21 cellular contexts compared by ENCODE assay signal in genomic region chr2:143736904-143737303, GRCh38.
"Had no signal": no experiment of that assay in that cellular context is flagged by ENCODE, and none has a peak within 500 bp of the region (broad histone marks: within the 10 kb centered on the region; RNA-seq: fewer than 3 reads in every experiment).

No MANE protein-coding gene starts in this region.

- H3K36me3 ChIP-seq: adrenal gland had no signal

- H3K9me3 ChIP-seq: adrenal gland had no signal

- DNase-seq: activated CD4-positive, alpha-beta T cell treated with anti-CD3 and anti-CD28 coated beads for 4 hours; activated CD8-positive, alpha-beta memory T cell treated with anti-CD3 and anti-CD28 coated beads, Interleukin-2, amount 50 U/mL, for 4 hours; activated CD8-positive, alpha-beta T cell treated with anti-CD3 and anti-CD28 coated beads for 36 hours; activated gamma-delta T cell treated with Interleukin-2 at 50 U/mL for 16 hours; activated naive CD4-positive, alpha-beta T cell treated with anti-CD3 and anti-CD28 coated beads, Interleukin-2, amount 50 U/mL, for 16 hours; activated naive CD8-positive, alpha-beta T cell treated with anti-CD3 and anti-CD28 coated beads, Interleukin-2, amount 10 ng/mL, durations not matched to agents 7 days and 5 days; activated T-cell treated with anti-CD3 and anti-CD28 coated beads, Interleukin-2, amount 50 U/mL, for 72 hours; adrenal gland; anterior cingulate cortex; cerebellar nuclear complex; Kasumi-1; NCI-H1417; NCI-H1694 treated with DMSO at 0.1 percent for 48 hours; NCI-H2081; NCI-H526; NCI-H82; PC-3; SHP77 had no signal

- H3K27me3 ChIP-seq: adrenal gland had no signal

- H3K4me3 Mint-ChIP-seq: activated CD8-positive, alpha-beta T cell treated with anti-CD3 and anti-CD28 coated beads for 36 hours; activated naive CD8-positive, alpha-beta T cell treated with anti-CD3 and anti-CD28 coated beads, Interleukin-2, amount 10 ng/mL, durations not matched to agents 7 days and 5 days; activated T-cell treated with anti-CD3 and anti-CD28 coated beads, Interleukin-2, amount 50 U/mL, for 72 hours; T-helper 1 cell treated with Interleukin-12 subunit alpha and Interleukin-12 subunit beta and Interleukin-4 antibody, amounts not matched to agents 30 μg/mL and 1 μg/mL, for 36 hours had no signal

- H3K4me1 ChIP-seq: adrenal gland had no signal

- ATAC-seq: activated CD4-positive, CD25-positive, alpha-beta regulatory T cell treated with anti-CD3 and anti-CD28 coated beads, Interleukin-2, amount 50 U/mL, for 24 hours; activated CD8-positive, alpha-beta T cell treated with anti-CD3 and anti-CD28 coated beads for 36 hours; activated T-cell treated with anti-CD3 and anti-CD28 coated beads, Interleukin-2, amount 50 U/mL, for 72 hours; PC-3 had no signal

- H3K27me3 Mint-ChIP-seq: activated CD8-positive, alpha-beta T cell treated with anti-CD3 and anti-CD28 coated beads for 36 hours; activated naive CD8-positive, alpha-beta T cell treated with anti-CD3 and anti-CD28 coated beads, Interleukin-2, amount 10 ng/mL, durations not matched to agents 7 days and 5 days had no signal

- H3K9me3 Mint-ChIP-seq: activated CD8-positive, alpha-beta T cell treated with anti-CD3 and anti-CD28 coated beads for 36 hours; activated naive CD8-positive, alpha-beta T cell treated with anti-CD3 and anti-CD28 coated beads, Interleukin-2, amount 10 ng/mL, durations not matched to agents 7 days and 5 days; activated T-cell treated with anti-CD3 and anti-CD28 coated beads, Interleukin-2, amount 50 U/mL, for 72 hours; activated T-helper 2 cell treated with anti-CD3 and anti-CD28 coated beads, Interferon-gamma antibody, Interleukin-2, Interleukin-4, amounts not matched to agents 10 μg/mL and 5 μg/mL and 100 μg/mL, durations not matched to agents 14 hours and 24 hours and 36 hours; T-helper 1 cell treated with Interleukin-12 subunit alpha and Interleukin-12 subunit beta and Interleukin-4 antibody, amounts not matched to agents 30 μg/mL and 1 μg/mL, for 36 hours had no signal

- H3K4me3 ChIP-seq: adrenal gland had no signal

- H3K27ac Mint-ChIP-seq: activated CD8-positive, alpha-beta T cell treated with anti-CD3 and anti-CD28 coated beads for 36 hours; activated naive CD8-positive, alpha-beta T cell treated with anti-CD3 and anti-CD28 coated beads, Interleukin-2, amount 10 ng/mL, durations not matched to agents 7 days and 5 days; activated T-cell treated with anti-CD3 and anti-CD28 coated beads, Interleukin-2, amount 50 U/mL, for 72 hours; activated T-helper 2 cell treated with anti-CD3 and anti-CD28 coated beads, Interferon-gamma antibody, Interleukin-2, Interleukin-4, amounts not matched to agents 10 μg/mL and 5 μg/mL and 100 μg/mL, durations not matched to agents 14 hours and 24 hours and 36 hours; T-helper 1 cell treated with Interleukin-12 subunit alpha and Interleukin-12 subunit beta and Interleukin-4 antibody, amounts not matched to agents 30 μg/mL and 1 μg/mL, for 36 hours had no signal

- H3K27ac ChIP-seq: adrenal gland had no signal
